Comparison of ENCODE assay signal across 12 cellular contexts in genomic region chr17:47670064-47670463, GRCh38. TPM values are rescaled to one million over a fixed set of nuclear protein-coding genes. Genes with fewer than 3 reads are reported as not detected.
DNase-seq lines count a peak whose midpoint lies in the region; ATAC-seq and TF ChIP-seq lines count a peak whose summit lies in the region.
"Had no signal": no experiment of that assay in that cellular context is flagged by ENCODE, and none has a peak within 500 bp of the region (broad histone marks: within the 10 kb centered on the region; RNA-seq: fewer than 3 reads in every experiment).

No MANE protein-coding gene starts in this region.

- CTCF ChIA-PET in MCF 10A (lab: Yijun Ruan, JAX), result interaction anchor here (0.5 to 1.6 kb wide), 4 partner anchors 11 to 82 kb away, joined by 3 to 5 read pairs (median 4); no protein-coding TSS in a partner anchor
- CTCF ChIA-PET in mammary epithelial cell (lab: Charles Lee; ENCODE audit: low non-redundant PET), result no interaction called here
- CTCF ChIA-PET in PC-9 (lab: Charles Lee), result no interaction called here

- H3K4me2 ChIP-seq in mammary epithelial cell (ENCODE audit: insufficient read depth, low read depth, low read length) (no peak overlapping the region), PC-9 (no peak overlapping the region)

- H3K4me3 ChIP-seq in mammary epithelial cell (replicated peaks in 1 of 3; ENCODE audit: insufficient read depth in 1 of 3, low read depth in 2 of 3, low read length in 3 of 3), result no peak overlapping the region
- no peak overlapping the region for H3K4me3 ChIP-seq in PC-9
- H3K4me3 ChIP-seq in upper lobe of left lung, result no peak overlapping the region
- H3K4me3 ChIP-seq: skin epidermis, vagina had no signal

- BruUV-seq in MCF 10A (replicated peaks; lab: Mats Ljungman, UMichigan) (no TSS peak), mammary epithelial cell (replicated peaks; lab: Mats Ljungman, UMichigan) (no TSS peak), PC-9 (replicated peaks; lab: Mats Ljungman, UMichigan) (no TSS peak)

- peaks cover 78% of the 10 kb centered on the region for H3F3A ChIP-seq in PC-9 (ENCODE audit: insufficient read depth, low read depth)

- H4K20me1 ChIP-seq in mammary epithelial cell (ENCODE audit: insufficient read depth, low read length) (no peaks in the 10 kb centered on the region), PC-9 (ENCODE audit: insufficient read depth) (peaks cover 57% of the 10 kb centered on the region)

- in situ Hi-C loops in mammary epithelial cell (cut with MboI; ENCODE audit: low sequenced_read_pairs in 2 of 2), result no loop called here

- peaks cover 100% of the 10 kb centered on the region for H3K36me3 Mint-ChIP-seq in MCF 10A (ENCODE audit: insufficient read depth, unreplicated experiment)
- H3K36me3 Mint-ChIP-seq in central memory CD8-positive, alpha-beta T cell (ENCODE audit: insufficient read depth), result peaks cover 96% of the 10 kb centered on the region

- H3K27me3 Mint-ChIP-seq in MCF 10A (ENCODE audit: insufficient read depth, unreplicated experiment), result no peaks in the 10 kb centered on the region
- H3K27me3 Mint-ChIP-seq in central memory CD8-positive, alpha-beta T cell, result no peaks in the 10 kb centered on the region

- peaks cover 6% of the 10 kb centered on the region for H3K4me1 Mint-ChIP-seq in MCF 10A (ENCODE audit: insufficient read depth, unreplicated experiment)
- peaks cover 19% of the 10 kb centered on the region for H3K4me1 Mint-ChIP-seq in central memory CD8-positive, alpha-beta T cell

- H3K9me3 Mint-ChIP-seq in MCF 10A (ENCODE audit: unreplicated experiment), result no peaks in the 10 kb centered on the region
- no peaks in the 10 kb centered on the region for H3K9me3 Mint-ChIP-seq in central memory CD8-positive, alpha-beta T cell

- no peaks in the 10 kb centered on the region for H3K4me1 ChIP-seq in mammary epithelial cell (ENCODE audit: insufficient read depth, low read length)
- no peaks in the 10 kb centered on the region for H3K4me1 ChIP-seq in PC-9 (replicated peaks; ENCODE audit: insufficient read depth)
- peaks cover 0 to 3% (median 0%) of the 10 kb centered on the region in 4 donors for H3K4me1 ChIP-seq in upper lobe of left lung
- H3K4me1 ChIP-seq: BE2C, vagina had no signal

- no peak for ATAC-seq in central memory CD8-positive, alpha-beta T cell (replicated peaks; ENCODE audit: extremely low read depth, poor library complexity, severe bottlenecking)
- ATAC-seq in upper lobe of left lung (ENCODE audit: low FRiP score in 2 of 2), result peak in 1 of 2 donors; percentile 51
- ATAC-seq in left ventricle myocardium superior, result no peak
- no peak for ATAC-seq in GM18517 (IDR thresholded peaks at IDR 0.05; ENCODE audit: unreplicated experiment)

- no peak for TF ChIP-seq EP300 in upper lobe of left lung (IDR thresholded peaks at IDR 0.05)

- H3K27ac Mint-ChIP-seq in MCF 10A (ENCODE audit: low read depth, unreplicated experiment), result peak overlapping the region; percentile 0
- peak overlapping the region; percentile 58 for H3K27ac Mint-ChIP-seq in central memory CD8-positive, alpha-beta T cell (ENCODE audit: low read depth)

- dilution Hi-C loops in mammary epithelial cell (cut with HindIII; ENCODE audit: low sequenced_read_pairs), result no loop called here

- H3K9me2 ChIP-seq in PC-9 (ENCODE audit: insufficient read depth), result no peaks in the 10 kb centered on the region

- no peak overlapping the region for H3K4me3 Mint-ChIP-seq in MCF 10A (ENCODE audit: unreplicated experiment)
- H3K4me3 Mint-ChIP-seq in central memory CD8-positive, alpha-beta T cell, result no peak overlapping the region

- TF ChIP-seq POLR2A in upper lobe of left lung (IDR thresholded peaks at IDR 0.05), result no peak

- DNase-seq in MCF 10A (ENCODE audit: unreplicated experiment) (no peak), mammary epithelial cell (no peak), PC-9 (no peak), upper lobe of left lung (no peak), left ventricle myocardium superior (no peak), NCI-H2081 (lab: John Stamatoyannopoulos, UW) (no peak)
- DNase-seq in central memory CD8-positive, alpha-beta T cell (ENCODE audit: low spot score in 2 of 2), result no peak
- DNase-seq: BE2C, NCI-H187 had no signal

- H3K36me3 ChIP-seq in mammary epithelial cell (ENCODE audit: insufficient read depth, low read length) (peaks cover 65% of the 10 kb centered on the region), PC-9 (ENCODE audit: low read depth) (peaks cover 87% of the 10 kb centered on the region), upper lobe of left lung (peaks cover 63 to 98% (median 94%) of the 10 kb centered on the region in 4 donors)

- POLR2A ChIA-PET in MCF 10A (lab: Yijun Ruan, JAX) (interaction anchor here (1.8 kb wide), 1 partner anchor 20 kb away, joined by 8 read pairs; the partner anchor contains the start of gene KPNB1), PC-9 (lab: Charles Lee; ENCODE audit: unreplicated experiment) (no interaction called here)

- H3K27ac ChIP-seq in mammary epithelial cell (ENCODE audit: insufficient read depth, low read depth, low read length), result no peak overlapping the region
- H3K27ac ChIP-seq in PC-9, result peak overlapping the region; percentile 17; the same call in 1 of the 2 replicates
- H3K27ac ChIP-seq in upper lobe of left lung, result peak overlapping the region in 3 of 4 donors; percentile 19 to 74 (median 35)
- H3K27ac ChIP-seq: vagina had no signal

- no peak overlapping the region for H3K9ac ChIP-seq in mammary epithelial cell (ENCODE audit: insufficient read depth, low read length)

- H2AFZ ChIP-seq in mammary epithelial cell (ENCODE audit: low read depth, low read length) (no peak overlapping the region), PC-9 (no peak overlapping the region)

- TF ChIP-seq CTCF in MCF 10A (IDR thresholded peaks at IDR 0.05; ENCODE audit: unreplicated experiment) (no peak), mammary epithelial cell (conservative IDR thresholded peaks at IDR 0.05 in 1 of 2, IDR thresholded peaks at IDR 0.05 in 1 of 2; ENCODE audit: extremely low read depth in 1 of 2, insufficient read depth in 1 of 2, low read depth in 1 of 2, low read length in 2 of 2) (no peak), PC-9 (conservative IDR thresholded peaks at IDR 0.05) (no peak), upper lobe of left lung (IDR thresholded peaks at IDR 0.05) (no peak)

- intact Hi-C loops in MCF 10A (cut with micrococcal nuclease), result no loop called here
- intact Hi-C loops in mammary epithelial cell (cut with micrococcal nuclease), result no loop called here
- intact Hi-C loops in PC-9 (cut with micrococcal nuclease; ENCODE audit: unreplicated experiment), result no loop called here
- intact Hi-C loops in left ventricle myocardium superior (cut with micrococcal nuclease), result no loop called here

- H3K27me3 ChIP-seq in mammary epithelial cell (ENCODE audit: insufficient read depth, low read length), result no peaks in the 10 kb centered on the region
- H3K27me3 ChIP-seq in PC-9 (ENCODE audit: insufficient read depth, low read depth), result no peaks in the 10 kb centered on the region
- no peaks in the 10 kb centered on the region for H3K27me3 ChIP-seq in upper lobe of left lung
- H3K27me3 ChIP-seq: BE2C, vagina had no signal

- peaks cover 76% of the 10 kb centered on the region for H3K79me2 ChIP-seq in mammary epithelial cell (ENCODE audit: insufficient read depth, low read length)
- H3K79me2 ChIP-seq in PC-9 (ENCODE audit: low read depth), result peaks cover 38% of the 10 kb centered on the region

- H3K9me3 ChIP-seq in mammary epithelial cell (replicated peaks; ENCODE audit: insufficient read depth, low read length) (no peaks in the 10 kb centered on the region), PC-9 (ENCODE audit: insufficient read depth, low read depth) (no peaks in the 10 kb centered on the region), upper lobe of left lung (no peaks in the 10 kb centered on the region)
- H3K9me3 ChIP-seq: BE2C, vagina had no signal

- WGBS in mammary epithelial cell (ENCODE audit: low coverage, missing lambda C conversion rate), result 73% methylated on average over 1 of the region's 1 CpG
- WGBS in upper lobe of left lung, 2 donors, result 25 to 31% methylated on average over 1 of the region's 1 CpG

RNA-seq across cellular contexts. Expression of gene KPNB1, which starts 20.3 kb away (rescaled TPM):
- 522 and 609 TPM in 2 replicates for total RNA-seq in MCF 10A (2022)
- 100 to 1,000 TPM; 333 to 454 TPM for total RNA-seq in mammary epithelial cell
- 187 TPM for polyA plus RNA-seq in mammary epithelial cell
- 664 TPM for polyA minus RNA-seq in mammary epithelial cell
- total RNA-seq in PC-9 (2021), result 305 and 306 TPM in 2 replicates
- 100 to 1,000 TPM; 162 to 223 (median 175) TPM for total RNA-seq in upper lobe of left lung
- total RNA-seq in left ventricle myocardium superior, result 169 TPM

RNA-seq across cellular contexts. Expression of gene TBKBP1, which starts 23.9 kb away (rescaled TPM):
- 0.40 and 1.5 TPM in 2 replicates for total RNA-seq in MCF 10A (2022)
- 1 to 10 TPM; 2.2 to 5.6 TPM for total RNA-seq in mammary epithelial cell
- 2.4 TPM for polyA plus RNA-seq in mammary epithelial cell
- polyA minus RNA-seq in mammary epithelial cell, result 2.1 TPM
- total RNA-seq in PC-9 (2021), result 3.3 and 4.9 TPM in 2 replicates
- total RNA-seq in upper lobe of left lung, result 10 to 100 TPM in 4 of 6 donors, 1 to 10 TPM in 2; 6.4 to 28.3 (median 12.8) TPM
- 15.9 TPM for total RNA-seq in left ventricle myocardium superior
